Comparison of ENCODE assay signal across 10 cellular contexts in genomic region chr12:27732281-27732680, GRCh38. TPM values are rescaled to one million over a fixed set of nuclear protein-coding genes. Genes with fewer than 3 reads are reported as not detected.
DNase-seq lines count a peak whose midpoint lies in the region; ATAC-seq and TF ChIP-seq lines count a peak whose summit lies in the region.
"Had no signal": no experiment of that assay in that cellular context is flagged by ENCODE, and none has a peak within 500 bp of the region (broad histone marks: within the 10 kb centered on the region; RNA-seq: fewer than 3 reads in every experiment).

No MANE protein-coding gene starts in this region.

- H3K36me3 Mint-ChIP-seq in activated T-helper 1 cell treated with anti-CD3 and anti-CD28 coated beads, Interleukin-12 subunit alpha, Interleukin-12 subunit beta, Interleukin-2, Interleukin-4 antibody, amounts not matched to agents 30 ng/mL and 10 ng/mL and 1 ng/mL, durations not matched to agents 14 hours and 24 hours and 36 hours (ENCODE audit: low read depth): peaks cover 32% of the 10 kb centered on the region

- intact Hi-C loops in right lobe of liver (cut with DNase I): no loop called here
- intact Hi-C loops in activated T-helper 1 cell treated with anti-CD3 and anti-CD28 coated beads, Interleukin-12 subunit alpha, Interleukin-12 subunit beta, Interleukin-2, Interleukin-4 antibody, amounts not matched to agents 30 ng/mL and 10 ng/mL and 1 ng/mL, durations not matched to agents 14 hours and 24 hours and 36 hours (cut with micrococcal nuclease): loop anchor here (2.0 kb wide), 3 partner anchors 49 to 1267 kb away; partner anchors contain the start of genes KLHL42 and MANSC4

- peaks cover 0 to 24% (median 4%) of the 10 kb centered on the region in 4 donors for H3K36me3 ChIP-seq in right lobe of liver

- no peak overlapping the region for H3K27ac Mint-ChIP-seq in activated T-helper 1 cell treated with anti-CD3 and anti-CD28 coated beads, Interleukin-12 subunit alpha, Interleukin-12 subunit beta, Interleukin-2, Interleukin-4 antibody, amounts not matched to agents 30 ng/mL and 10 ng/mL and 1 ng/mL, durations not matched to agents 14 hours and 24 hours and 36 hours

- H3K4me3 Mint-ChIP-seq in activated T-helper 1 cell treated with anti-CD3 and anti-CD28 coated beads, Interleukin-12 subunit alpha, Interleukin-12 subunit beta, Interleukin-2, Interleukin-4 antibody, amounts not matched to agents 30 ng/mL and 10 ng/mL and 1 ng/mL, durations not matched to agents 14 hours and 24 hours and 36 hours: no peak overlapping the region

- H3K4me1 Mint-ChIP-seq in activated T-helper 1 cell treated with anti-CD3 and anti-CD28 coated beads, Interleukin-12 subunit alpha, Interleukin-12 subunit beta, Interleukin-2, Interleukin-4 antibody, amounts not matched to agents 30 ng/mL and 10 ng/mL and 1 ng/mL, durations not matched to agents 14 hours and 24 hours and 36 hours (ENCODE audit: low read depth): no peaks in the 10 kb centered on the region

- H3K27ac ChIP-seq in VCaP (no peak overlapping the region), right lobe of liver (no peak overlapping the region)

- no peaks in the 10 kb centered on the region for H3K27me3 ChIP-seq in right lobe of liver

- ATAC-seq in right lobe of liver (peak; percentile 81 to 96 (median 96)), HG03521 (IDR thresholded peaks at IDR 0.05; ENCODE audit: unreplicated experiment) (no peak)

- peak; percentile 22 for TF ChIP-seq CTCF in HFF-Myc (IDR thresholded peaks at IDR 0.05; ENCODE audit: low read depth, low read length, missing control alignments)
- peak; percentile 27; the same call in 1 of the 2 replicates for TF ChIP-seq CTCF in VCaP (conservative IDR thresholded peaks at IDR 0.05)
- TF ChIP-seq CTCF in right lobe of liver (IDR thresholded peaks at IDR 0.05): peak; percentile 27 to 45 (median 41)

- no peak for TF ChIP-seq POLR2A in right lobe of liver (IDR thresholded peaks at IDR 0.05)

- peak; percentile 28 for DNase-seq in ELR (ENCODE audit: low read depth)
- DNase-seq in HFF-Myc (ENCODE audit: extremely low read depth, low read depth): no peak
- DNase-seq in right lobe of liver: peak; percentile 37 to 67 (median 63)
- no peak for DNase-seq in NCI-H748 (lab: John Stamatoyannopoulos, UW; ENCODE audit: unreplicated experiment)
- DNase-seq in NCI-H2227 (lab: John Stamatoyannopoulos, UW; ENCODE audit: unreplicated experiment): no peak
- DNase-seq in activated T-helper 1 cell treated with anti-CD3 and anti-CD28 coated beads, Interleukin-12 subunit alpha, Interleukin-12 subunit beta, Interleukin-2, Interleukin-4 antibody, amounts not matched to agents 30 ng/mL and 10 ng/mL and 1 ng/mL, durations not matched to agents 14 hours and 24 hours and 36 hours (ENCODE audit: low spot score): no peak
- DNase-seq: stimulated activated CD4-positive, alpha-beta T cell treated with anti-CD3 and anti-CD28 coated beads, Interleukin-12 subunit alpha, Interleukin-12 subunit beta, amount 100 ng/mL, for 4 hours had no signal

- H3K4me3 ChIP-seq in HFF-Myc (replicated peaks; ENCODE audit: low read depth, low read length) (no peak overlapping the region), right lobe of liver (no peak overlapping the region)

- no peaks in the 10 kb centered on the region for H3K27me3 Mint-ChIP-seq in activated T-helper 1 cell treated with anti-CD3 and anti-CD28 coated beads, Interleukin-12 subunit alpha, Interleukin-12 subunit beta, Interleukin-2, Interleukin-4 antibody, amounts not matched to agents 30 ng/mL and 10 ng/mL and 1 ng/mL, durations not matched to agents 14 hours and 24 hours and 36 hours (ENCODE audit: insufficient read depth)

- H3K9me3 Mint-ChIP-seq in activated T-helper 1 cell treated with anti-CD3 and anti-CD28 coated beads, Interleukin-12 subunit alpha, Interleukin-12 subunit beta, Interleukin-2, Interleukin-4 antibody, amounts not matched to agents 30 ng/mL and 10 ng/mL and 1 ng/mL, durations not matched to agents 14 hours and 24 hours and 36 hours: no peaks in the 10 kb centered on the region
- H3K9me3 Mint-ChIP-seq: activated naive CD4-positive, alpha-beta T cell treated with anti-CD3 and anti-CD28 coated beads, Interleukin-2, amount 50 U/mL, for 72 hours had no signal

- 24% methylated on average over 2 of the region's 2 CpGs for WGBS in right lobe of liver (ENCODE audit: insufficient coverage, low coverage, low lambda C conversion rate, missing lambda C conversion rate)

- no peaks in the 10 kb centered on the region for H3K9me3 ChIP-seq in right lobe of liver

- no peaks in the 10 kb centered on the region for H3K4me1 ChIP-seq in right lobe of liver

RNA-seq across cellular contexts. Expression of gene MRPS35, which starts 21.6 kb away (rescaled TPM):
- total RNA-seq in right lobe of liver: 10 to 100 TPM; 34.6 to 84.4 (median 41.1) TPM
- total RNA-seq in activated T-helper 1 cell treated with anti-CD3 and anti-CD28 coated beads, Interleukin-12 subunit alpha, Interleukin-12 subunit beta, Interleukin-2, Interleukin-4 antibody, amounts not matched to agents 30 ng/mL and 10 ng/mL and 1 ng/mL, durations not matched to agents 14 hours and 24 hours and 36 hours: 59.8 and 72.2 TPM in 2 replicates

RNA-seq across cellular contexts. Expression of gene REP15, which starts 36.0 kb away (rescaled TPM):
- 1 to 10 TPM in 2 of 6 experiments, under 1 TPM in 4; 0.24 to 1.8 (median 0.88) TPM for total RNA-seq in right lobe of liver
- 1.4 and 1.6 TPM in 2 replicates for total RNA-seq in activated T-helper 1 cell treated with anti-CD3 and anti-CD28 coated beads, Interleukin-12 subunit alpha, Interleukin-12 subunit beta, Interleukin-2, Interleukin-4 antibody, amounts not matched to agents 30 ng/mL and 10 ng/mL and 1 ng/mL, durations not matched to agents 14 hours and 24 hours and 36 hours

RNA-seq across cellular contexts. Expression of gene KLHL42, which starts 47.8 kb away (rescaled TPM):
- total RNA-seq in right lobe of liver: 10 to 100 TPM in 5 of 6 experiments, 1 to 10 TPM in 1; 9.4 to 15.3 (median 10.6) TPM
- 19.5 and 21.7 TPM in 2 replicates for total RNA-seq in activated T-helper 1 cell treated with anti-CD3 and anti-CD28 coated beads, Interleukin-12 subunit alpha, Interleukin-12 subunit beta, Interleukin-2, Interleukin-4 antibody, amounts not matched to agents 30 ng/mL and 10 ng/mL and 1 ng/mL, durations not matched to agents 14 hours and 24 hours and 36 hours

RNA-seq across cellular contexts. Expression of gene MANSC4, which starts 47.8 kb away (rescaled TPM):
- total RNA-seq in right lobe of liver: not detected
- total RNA-seq in activated T-helper 1 cell treated with anti-CD3 and anti-CD28 coated beads, Interleukin-12 subunit alpha, Interleukin-12 subunit beta, Interleukin-2, Interleukin-4 antibody, amounts not matched to agents 30 ng/mL and 10 ng/mL and 1 ng/mL, durations not matched to agents 14 hours and 24 hours and 36 hours: not detected in 2 replicates
- total RNA-seq: activated naive CD4-positive, alpha-beta T cell treated with anti-CD3 and anti-CD28 coated beads, Interleukin-2, amount 50 U/mL, for 72 hours had no signal

Comparison
In these comparisons a context has a peak if more than half of its experiments do, and no peak if none do; other contexts are left out.
1. DNase-seq: peak in ELR (single experiment) and right lobe of liver (3 of 3); none in HFF-Myc (single experiment), NCI-H748 (single experiment), NCI-H2227 (single experiment) and activated T-helper 1 cell treated with anti-CD3 and anti-CD28 coated beads, Interleukin-12 subunit alpha, Interleukin-12 subunit beta, Interleukin-2, Interleukin-4 antibody, amounts not matched to agents 30 ng/mL and 10 ng/mL and 1 ng/mL, durations not matched to agents 14 hours and 24 hours and 36 hours (single experiment).
2. Peak in every context shown above with its lines, with median percentiles within 50 percentile points of each other: CTCF ChIP-seq.